9 cellular contexts compared by ENCODE assay signal in genomic region chr12:11916113-11916512, GRCh38.
"Had no signal": no experiment of that assay in that cellular context is flagged by ENCODE, and none has a peak within 500 bp of the region (broad histone marks: within the 10 kb centered on the region; RNA-seq: fewer than 3 reads in every experiment).

No MANE protein-coding gene starts in this region.

- H3K4me3 Mint-ChIP-seq: HFFc6 had no signal

- H3K27ac Mint-ChIP-seq: HFFc6 had no signal

- H3K4me2 ChIP-seq: KMS-11 had no signal

- ATAC-seq: HCT116 had no signal

- DNase-seq: GM23248, GOT3, H7, HFFc6, KBM-7 had no signal

- H3K4me3 ChIP-seq: GM23248, HAP-1 had no signal

- FAIRE-seq: HTR-8/SVneo had no signal

- H3K4me1 ChIP-seq: HAP-1 had no signal

- H3K27ac ChIP-seq: GM23248, KMS-11 had no signal

- H3K9me3 ChIP-seq: HAP-1 had no signal
